1 cellular context compared by ENCODE assay signal in genomic region chr10:125158528-125159485, GRCh38.
TF ChIP-seq lines count a peak whose summit lies in the region.

No MANE protein-coding gene starts in this region.

TF ChIP-seq in SK-N-SH, 30 proteins besides CTCF, POLR2A, EP300 and RAD21 (continued from another document):
- no peak for TF ChIP-seq USF2 (IDR thresholded peaks at IDR 0.05; ENCODE audit: borderline replicate concordance, low read depth, low read length)
- TF ChIP-seq MEF2A (IDR thresholded peaks at IDR 0.05; ENCODE audit: borderline replicate concordance, low read depth): no peak
- peak; percentile 63 for TF ChIP-seq MAX (IDR thresholded peaks at IDR 0.05; ENCODE audit: low read depth)
